Comparison of ENCODE assay signal across 1 cellular context in genomic region chr14:43172899-43173548, GRCh38.
TF ChIP-seq lines count a peak whose summit lies in the region.

No MANE protein-coding gene starts in this region.

TF ChIP-seq in liver, 16 proteins besides CTCF, POLR2A, EP300 and RAD21 (continued from another document):
- TF ChIP-seq REST (IDR thresholded peaks at IDR 0.05) (peak; percentile 54), RXRA (IDR thresholded peaks at IDR 0.05) (peak in 1 of 2 donors; percentile 66), FOXA2 (IDR thresholded peaks at IDR 0.05) (peak; percentile 75), FOXA1 (IDR thresholded peaks at IDR 0.05) (peak; percentile 41), HNF4G (IDR thresholded peaks at IDR 0.05) (peak; percentile 65), EGR1 (IDR thresholded peaks at IDR 0.05; ENCODE audit: low read depth in 2 of 2) (peak in 1 of 2 donors; percentile 21), TAF1 (conservative IDR thresholded peaks at IDR 0.05) (no peak)
